ENCODE assay signal across 8 cellular contexts in the genomic region with DNA sequence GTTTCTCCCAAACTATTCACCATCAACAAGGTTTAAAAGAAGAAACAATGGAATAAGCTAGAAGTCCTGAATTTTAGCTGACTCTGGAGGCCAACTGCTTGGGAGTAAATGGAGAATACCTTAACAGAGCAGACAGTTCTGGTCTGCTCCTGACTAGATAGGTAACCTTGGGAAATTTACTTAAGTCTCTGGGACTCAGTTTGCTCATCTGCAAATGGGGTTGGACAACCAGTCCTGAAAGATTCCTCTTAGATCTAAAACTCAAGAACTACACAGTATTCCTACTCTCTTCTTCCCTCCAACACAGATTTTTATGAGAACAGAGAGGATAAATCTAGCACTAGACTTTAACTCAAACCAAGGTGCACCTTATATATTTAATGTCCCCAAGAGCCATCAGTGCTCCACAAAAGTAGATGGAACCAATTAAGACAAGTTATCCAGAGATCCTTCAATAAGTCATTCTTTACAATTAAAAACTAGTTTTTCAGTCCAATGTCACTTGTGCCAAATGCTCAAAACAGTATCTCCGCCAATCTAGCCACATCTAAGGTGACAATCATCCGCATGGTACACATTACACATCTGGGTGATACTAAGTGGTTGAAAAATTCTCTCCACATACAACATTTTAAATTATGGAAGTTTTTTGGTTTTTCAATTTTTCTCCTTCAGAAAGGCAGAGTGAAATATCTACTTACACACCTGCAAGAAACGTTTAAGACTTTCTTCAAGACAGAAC. TPM values are rescaled to one million over a fixed set of nuclear protein-coding genes. Genes with fewer than 3 reads are reported as not detected.
DNase-seq lines count a peak whose midpoint lies in the region; ATAC-seq and TF ChIP-seq lines count a peak whose summit lies in the region.

No MANE protein-coding gene starts in this region.

- peaks cover 64% of the 10 kb centered on the region for H3K4me1 Mint-ChIP-seq in activated naive CD4-positive, alpha-beta T cell treated with anti-CD3 and anti-CD28 coated beads for 36 hours (ENCODE audit: low read depth)

- H3K27ac Mint-ChIP-seq in activated naive CD4-positive, alpha-beta T cell treated with anti-CD3 and anti-CD28 coated beads for 36 hours, result peak overlapping the region; percentile 89

- H3K27me3 Mint-ChIP-seq in activated naive CD4-positive, alpha-beta T cell treated with anti-CD3 and anti-CD28 coated beads for 36 hours (ENCODE audit: low read depth), result no peaks in the 10 kb centered on the region

- H3K36me3 ChIP-seq in lung (ENCODE audit: control insufficient read depth in 2 of 2, insufficient read depth in 2 of 2, low read length in 2 of 2) (peaks cover 0 to 3% of the 10 kb centered on the region in 2 donors), tibial nerve (peaks cover 0 to 9% (median 0%) of the 10 kb centered on the region in 3 donors)

- in situ Hi-C loops in astrocyte of the cerebellum (cut with HindIII; ENCODE audit: low sequenced_read_pairs), result no loop called here

- H3K4me1 ChIP-seq in lung (ENCODE audit: control insufficient read depth in 2 of 2, insufficient read depth in 2 of 2, low read length in 2 of 2) (peaks cover 19 to 24% of the 10 kb centered on the region in 2 donors), tibial nerve (peaks cover 3 to 80% (median 40%) of the 10 kb centered on the region in 4 donors)

- intact Hi-C loops in activated naive CD4-positive, alpha-beta T cell treated with anti-CD3 and anti-CD28 coated beads for 36 hours (cut with micrococcal nuclease), result loop anchor here (1.0 to 5.0 kb wide), 2 partner anchors 33 to 312 kb away; partner anchors contain the start of gene GMPPB

- H3K4me3 Mint-ChIP-seq in activated naive CD4-positive, alpha-beta T cell treated with anti-CD3 and anti-CD28 coated beads for 36 hours, result peak overlapping the region; percentile 92

- H3K9me3 ChIP-seq in lung (ENCODE audit: control insufficient read depth in 2 of 2, insufficient read depth in 1 of 2, low read length in 1 of 2) (no peaks in the 10 kb centered on the region), tibial nerve (no peaks in the 10 kb centered on the region)

- H3K4me3 ChIP-seq in astrocyte of the cerebellum (ENCODE audit: low read depth, low read length) (peak overlapping the region; percentile 51), lung (peak overlapping the region; percentile 10), tibial nerve (peak overlapping the region; percentile 61 to 97 (median 80))

- H3K27me3 ChIP-seq in lung (ENCODE audit: control insufficient read depth, insufficient read depth) (no peaks in the 10 kb centered on the region), tibial nerve (no peaks in the 10 kb centered on the region)

- no peak for TF ChIP-seq CTCF in astrocyte of the cerebellum (IDR thresholded peaks at IDR 0.05; ENCODE audit: low read depth, low read length, missing control alignments)
- TF ChIP-seq CTCF in lung (IDR thresholded peaks at IDR 0.05; ENCODE audit: control extremely low read depth, extremely low read depth), result no peak
- TF ChIP-seq CTCF in tibial nerve (IDR thresholded peaks at IDR 0.05), result no peak

- TF ChIP-seq EP300 in tibial nerve (IDR thresholded peaks at IDR 0.05), result no peak

- no peak for TF ChIP-seq POLR2A in tibial nerve (IDR thresholded peaks at IDR 0.05)

- 22 to 42% methylated on average over 3 of the region's 3 CpGs for WGBS in lung, 2 donors
- 21 to 31% methylated on average over 3 of the region's 3 CpGs for WGBS in tibial nerve, 2 donors

- CTCF ChIA-PET in activated naive CD4-positive, alpha-beta T cell treated with anti-CD3 and anti-CD28 coated beads for 36 hours (lab: Charles Lee), result no interaction called here

- ATAC-seq in lung (ENCODE audit: insufficient read depth, low FRiP score), result no peak
- ATAC-seq in GM21576 (IDR thresholded peaks at IDR 0.05; ENCODE audit: unreplicated experiment), result no peak

- H3K27ac ChIP-seq in lung (ENCODE audit: low read depth in 1 of 2, low read length in 1 of 2) (peak overlapping the region; percentile 41 to 100), tibial nerve (peak overlapping the region in 3 of 4 donors; percentile 96 to 99 (median 97))

- peaks cover 13% of the 10 kb centered on the region for H3K36me3 Mint-ChIP-seq in activated naive CD4-positive, alpha-beta T cell treated with anti-CD3 and anti-CD28 coated beads for 36 hours (ENCODE audit: low read depth)

- no peaks in the 10 kb centered on the region for H3K9me3 Mint-ChIP-seq in activated naive CD4-positive, alpha-beta T cell treated with anti-CD3 and anti-CD28 coated beads for 36 hours

- peak; percentile 41 for DNase-seq in activated naive CD4-positive, alpha-beta T cell treated with anti-CD3 and anti-CD28 coated beads for 36 hours
- DNase-seq in activated naive CD4-positive, alpha-beta T cell (lab: John Stamatoyannopoulos, UW), result no peak
- DNase-seq in astrocyte of the cerebellum (ENCODE audit: low read depth) (no peak), lung (ENCODE audit: low spot score) (no peak), tibial nerve (ENCODE audit: low spot score in 2 of 2) (no peak), NCI-H146 treated with DMSO at 0.1 percent for 48 hours (lab: John Stamatoyannopoulos, UW; ENCODE audit: unreplicated experiment) (no peak)
- no peak for DNase-seq in stimulated activated CD8-positive, alpha-beta memory T cell treated with anti-CD3 and anti-CD28 coated beads, Interleukin-4, amount 100 ng/mL, for 48 hours

RNA-seq across cellular contexts. Expression of gene RHOA, which starts 1.5 kb away (rescaled TPM):
- total RNA-seq in activated naive CD4-positive, alpha-beta T cell treated with anti-CD3 and anti-CD28 coated beads for 36 hours, result 100 to 1,000 TPM; 463 to 491 TPM
- total RNA-seq in lung, result 100 to 1,000 TPM; 352 to 567 TPM
- 100 to 1,000 TPM; 269 to 513 TPM for polyA plus RNA-seq in lung
- 100 to 1,000 TPM; 532 to 825 (median 698) TPM for total RNA-seq in tibial nerve

RNA-seq across cellular contexts. Expression of gene TCTA, which starts 1.9 kb away (rescaled TPM):
- total RNA-seq in activated naive CD4-positive, alpha-beta T cell treated with anti-CD3 and anti-CD28 coated beads for 36 hours, result 1 to 10 TPM; 9.4 to 9.5 TPM
- 10 to 100 TPM; 15.8 to 49.0 TPM for total RNA-seq in lung
- polyA plus RNA-seq in lung, result 10 to 100 TPM; 26.8 to 33.4 TPM
- 10 to 100 TPM; 24.6 to 52.9 (median 30.1) TPM for total RNA-seq in tibial nerve

RNA-seq across cellular contexts. Expression of gene AMT, which starts 12.0 kb away (rescaled TPM):
- 1 to 10 TPM; 2.5 to 2.7 TPM for total RNA-seq in activated naive CD4-positive, alpha-beta T cell treated with anti-CD3 and anti-CD28 coated beads for 36 hours
- total RNA-seq in lung (10 to 100 TPM in 1 of 2 donors, 1 to 10 TPM in 1; 9.5 to 12.4 TPM), tibial nerve (10 to 100 TPM in 2 of 4 donors, 1 to 10 TPM in 2; 7.0 to 20.8 (median 9.5) TPM)
- 1 to 10 TPM; 3.8 to 8.0 TPM for polyA plus RNA-seq in lung

RNA-seq across cellular contexts. Expression of gene NICN1, which starts 18.9 kb away (rescaled TPM):
- 10 to 100 TPM in 1 of 2 experiments, 1 to 10 TPM in 1; 9.1 to 10.1 TPM for total RNA-seq in activated naive CD4-positive, alpha-beta T cell treated with anti-CD3 and anti-CD28 coated beads for 36 hours
- total RNA-seq in lung (10 to 100 TPM; 14.0 to 20.1 TPM), tibial nerve (10 to 100 TPM in 1 of 4 donors, 1 to 10 TPM in 2, not detected in 1; 2.1 to 14.7 (median 7.7) TPM)
- 1 to 10 TPM; 8.6 to 9.1 TPM for polyA plus RNA-seq in lung

RNA-seq across cellular contexts. Expression of gene GPX1, which starts 52.1 kb away (rescaled TPM):
- total RNA-seq in activated naive CD4-positive, alpha-beta T cell treated with anti-CD3 and anti-CD28 coated beads for 36 hours, result 100 to 1,000 TPM; 198 to 202 TPM
- total RNA-seq in lung (100 to 1,000 TPM; 106 to 464 TPM), tibial nerve (100 to 1,000 TPM; 217 to 359 (median 310) TPM)
- polyA plus RNA-seq in lung, result 100 to 1,000 TPM; 567 to 879 TPM

Comparison
In these comparisons a context has a peak if more than half of its experiments do, and no peak if none do; other contexts are left out.
1. H3K4me3 ChIP-seq: peak in every context shown above with its lines; median percentile 80 in tibial nerve; 51 in astrocyte of the cerebellum; 10 in lung.